Comparison of ENCODE assay signal across 13 cellular contexts in the genomic region with DNA sequence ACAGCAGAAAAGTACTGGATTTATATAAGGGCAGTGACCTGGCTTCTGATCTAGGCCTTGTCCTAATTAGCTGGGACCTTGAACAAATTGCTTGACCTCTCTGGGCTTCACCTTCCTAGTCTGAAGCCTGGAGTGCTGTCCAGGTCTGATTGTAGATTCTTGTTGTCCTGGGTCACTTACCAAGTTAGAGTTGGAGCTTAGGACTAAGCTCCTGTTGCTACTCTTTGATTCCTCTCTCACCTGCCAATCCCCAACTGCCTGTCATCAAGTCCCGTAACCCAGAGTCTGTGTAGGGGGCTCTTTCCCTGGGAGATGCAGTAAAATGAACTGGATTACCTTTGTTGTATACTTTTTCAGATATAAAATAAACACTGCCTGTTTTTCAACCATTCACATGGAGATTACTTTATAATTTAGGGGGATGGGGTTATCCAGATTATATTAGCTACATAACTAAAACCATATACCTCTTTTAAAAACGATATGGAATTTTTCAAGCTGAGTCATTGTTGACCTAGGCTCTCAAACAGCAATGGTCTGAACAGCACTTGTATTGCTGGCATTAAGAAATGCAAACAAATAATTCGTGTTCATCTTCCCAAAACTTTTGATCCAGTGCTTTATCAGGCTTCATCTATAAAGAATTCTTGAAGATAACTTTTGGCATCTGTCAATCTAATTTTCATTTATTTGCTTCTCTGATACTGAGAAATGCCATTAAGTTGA. TPM values are rescaled to one million over a fixed set of nuclear protein-coding genes. Genes with fewer than 3 reads are reported as not detected.
DNase-seq lines count a peak whose midpoint lies in the region; ATAC-seq and TF ChIP-seq lines count a peak whose summit lies in the region.
"Had no signal": no experiment of that assay in that cellular context is flagged by ENCODE, and none has a peak within 500 bp of the region (broad histone marks: within the 10 kb centered on the region; RNA-seq: fewer than 3 reads in every experiment).

No MANE protein-coding gene starts in this region.

- H3K9ac ChIP-seq in BLaER1 (no peak overlapping the region; the same call in 1 of the 2 replicates), H9 (ENCODE audit: extremely low read depth, insufficient read length, low read length) (no peak overlapping the region)

- H2AFZ ChIP-seq in H9 (ENCODE audit: low read length), result no peak overlapping the region

- no peak overlapping the region for H4K8ac ChIP-seq in H9 (replicated peaks; ENCODE audit: insufficient read length, low read depth, low read length)

- no peak overlapping the region for H2BK120ac ChIP-seq in H9 (ENCODE audit: low read depth, low read length, poor library complexity, severe bottlenecking)

- TF ChIP-seq CTCF in H9 (conservative IDR thresholded peaks at IDR 0.05) (no peak), brain microvascular endothelial cell (IDR thresholded peaks at IDR 0.05; ENCODE audit: low read depth, low read length, missing control alignments) (no peak), lung (IDR thresholded peaks at IDR 0.05; ENCODE audit: control extremely low read depth, extremely low read depth) (no peak), sigmoid colon (IDR thresholded peaks at IDR 0.05) (no peak)

- WGBS in H9 (ENCODE audit: extremely low coverage, insufficient read length, low lambda C conversion rate), result no CpG with 5 or more reads among the region's 3 CpGs
- WGBS in lung, 2 donors, result 37 to 43% methylated on average over 3 of the region's 3 CpGs
- 15 to 39% methylated on average over 3 of the region's 3 CpGs for WGBS in sigmoid colon, 2 donors

- H3K9me3 ChIP-seq in BLaER1 (no peaks in the 10 kb centered on the region), H9 (ENCODE audit: control insufficient read depth, low read depth, low read length) (no peaks in the 10 kb centered on the region), lung (ENCODE audit: control insufficient read depth in 2 of 2, insufficient read depth in 1 of 2, low read length in 1 of 2) (no peaks in the 10 kb centered on the region), sigmoid colon (no peaks in the 10 kb centered on the region)
- H3K9me3 ChIP-seq: tibial nerve had no signal

- H3K4ac ChIP-seq in H9 (ENCODE audit: low read depth, low read length), result no peak overlapping the region

- H3K27ac Mint-ChIP-seq in H9, result peak overlapping the region in 2 of 3 experiments; percentile 40 to 68; a peak in 3 of 7 replicates
- H3K27ac Mint-ChIP-seq: activated B cell treated with CpG ODN at 0.5 μM for 24 hours had no signal

- H2BK12ac ChIP-seq in H9 (ENCODE audit: insufficient read length, low read depth, low read length), result no peak overlapping the region

- ATAC-seq in lung (ENCODE audit: insufficient read depth, low FRiP score) (no peak), HG02973 (IDR thresholded peaks at IDR 0.05; ENCODE audit: unreplicated experiment) (no peak), HG02884 (IDR thresholded peaks at IDR 0.05; ENCODE audit: unreplicated experiment) (no peak), GM21619 (IDR thresholded peaks at IDR 0.05; ENCODE audit: unreplicated experiment) (no peak)

- DNase-seq in H9 (no peak), brain microvascular endothelial cell (no peak), lung (ENCODE audit: low spot score) (no peak), sigmoid colon (no peak)
- DNase-seq: activated B cell treated with CpG ODN at 0.5 μM for 24 hours; foreskin melanocyte; stimulated activated CD4-positive, alpha-beta T cell treated with anti-CD3 and anti-CD28 coated beads, Interleukin-4, amount 100 ng/mL, for 4 hours had no signal

- peak overlapping the region; percentile 10 for H3K4me2 ChIP-seq in BLaER1
- H3K4me2 ChIP-seq in H9 (ENCODE audit: insufficient read depth, insufficient read length, low read length), result no peak overlapping the region

- no peak for TF ChIP-seq POLR2A in sigmoid colon (IDR thresholded peaks at IDR 0.05)

- H3T11ph ChIP-seq in H9 (ENCODE audit: low read length), result no peak overlapping the region

- in situ Hi-C loops in brain microvascular endothelial cell (cut with HindIII; ENCODE audit: low pct_ligation_motif_present, low sequenced_read_pairs), result loop anchor here (25.0 kb wide), 1 partner anchor 96 kb away; no protein-coding TSS in a partner anchor

- peaks cover 71% of the 10 kb centered on the region for H3K79me2 ChIP-seq in H9 (ENCODE audit: insufficient read depth, low read length)

- no peaks in the 10 kb centered on the region for H3K79me1 ChIP-seq in H9 (ENCODE audit: insufficient read depth, low read depth, low read length, poor library complexity, severe bottlenecking)

- no peak overlapping the region for H3K56ac ChIP-seq in H9 (ENCODE audit: insufficient read length, low read depth, low read length)

- H3K4me3 ChIP-seq in BLaER1, result no peak overlapping the region
- no peak overlapping the region for H3K4me3 ChIP-seq in brain microvascular endothelial cell (ENCODE audit: low read depth, low read length)
- no peak overlapping the region for H3K4me3 ChIP-seq in lung
- H3K4me3 ChIP-seq in sigmoid colon, result no peak overlapping the region
- H3K4me3 ChIP-seq: tibial nerve had no signal

- H3K23me2 ChIP-seq in H9 (ENCODE audit: insufficient read length, low read depth, low read length, poor library complexity, severe bottlenecking), result peaks cover 21% of the 10 kb centered on the region

- no peak overlapping the region for H2BK20ac ChIP-seq in H9 (ENCODE audit: low read depth, low read length, poor library complexity, severe bottlenecking)

- no peak overlapping the region for H2BK15ac ChIP-seq in H9 (ENCODE audit: low read depth, low read length)

- no peak overlapping the region for H2AK5ac ChIP-seq in H9 (ENCODE audit: insufficient read length, low read length)

- H2BK5ac ChIP-seq in H9 (ENCODE audit: insufficient read length, low read length), result no peak overlapping the region

- H3K18ac ChIP-seq in H9 (ENCODE audit: insufficient read length, low read depth, low read length), result no peak overlapping the region

- H4K20me1 ChIP-seq in BLaER1, result peaks cover 100% of the 10 kb centered on the region
- peaks cover 2% of the 10 kb centered on the region for H4K20me1 ChIP-seq in H9 (ENCODE audit: control insufficient read depth, insufficient read depth, insufficient read length)

- no peaks in the 10 kb centered on the region for H3K27me3 Mint-ChIP-seq in H9 (ENCODE audit: low read depth)
- H3K27me3 Mint-ChIP-seq: activated B cell treated with CpG ODN at 0.5 μM for 24 hours, IgD-negative memory B cell had no signal

- no peak overlapping the region for H3K14ac ChIP-seq in H9 (ENCODE audit: insufficient read depth, low read length)

- H3K4me1 ChIP-seq in BLaER1, result peaks cover 61% of the 10 kb centered on the region
- peaks cover 3% of the 10 kb centered on the region; the same call in 1 of the 2 replicates for H3K4me1 ChIP-seq in H9 (ENCODE audit: insufficient read depth, low read length)
- peaks cover 18 to 19% of the 10 kb centered on the region in 2 donors for H3K4me1 ChIP-seq in lung (ENCODE audit: control insufficient read depth in 2 of 2, insufficient read depth in 2 of 2, low read length in 2 of 2)
- H3K4me1 ChIP-seq in sigmoid colon, result peaks cover 0 to 72% (median 58%) of the 10 kb centered on the region in 4 donors

- intact Hi-C loops in sigmoid colon (cut with DNase I), result no loop called here

- no peak overlapping the region for H3K23ac ChIP-seq in H9 (ENCODE audit: insufficient read length, low read depth, low read length)

- peaks cover 3 to 14% (median 7%) of the 10 kb centered on the region in 3 experiments; a peak in 6 of 7 replicates for H3K36me3 Mint-ChIP-seq in H9 (ENCODE audit: insufficient read depth in 1 of 3, low read depth in 3 of 3)

- H3K36me3 ChIP-seq in BLaER1 (peaks cover 18% of the 10 kb centered on the region), brain microvascular endothelial cell (replicated peaks) (no peaks in the 10 kb centered on the region), lung (ENCODE audit: control insufficient read depth in 2 of 2, insufficient read depth in 2 of 2, low read length in 2 of 2) (no peaks in the 10 kb centered on the region), sigmoid colon (no peaks in the 10 kb centered on the region)
- H3K36me3 ChIP-seq: tibial nerve had no signal

- no peak overlapping the region for H4K5ac ChIP-seq in H9 (ENCODE audit: insufficient read length, low read depth, low read length)

- H3K27me3 ChIP-seq in BLaER1 (no peaks in the 10 kb centered on the region), H9 (ENCODE audit: insufficient read depth, low read length) (no peaks in the 10 kb centered on the region), brain microvascular endothelial cell (replicated peaks) (no peaks in the 10 kb centered on the region), lung (ENCODE audit: control insufficient read depth, insufficient read depth) (no peaks in the 10 kb centered on the region), sigmoid colon (no peaks in the 10 kb centered on the region)
- H3K27me3 ChIP-seq: tibial nerve had no signal

- H4K91ac ChIP-seq in H9 (ENCODE audit: insufficient read length, low read depth, low read length), result no peak overlapping the region

- H3K27ac ChIP-seq in BLaER1 (no peak overlapping the region), H9 (ENCODE audit: insufficient read length, low read depth, low read length) (no peak overlapping the region), brain microvascular endothelial cell (peak overlapping the region; percentile 10), lung (ENCODE audit: low read depth in 1 of 2, low read length in 1 of 2) (peak overlapping the region; percentile 15 to 28), sigmoid colon (no peak overlapping the region)

- no peak for TF ChIP-seq EP300 in sigmoid colon (IDR thresholded peaks at IDR 0.05)

- no peaks in the 10 kb centered on the region for H3K9me3 Mint-ChIP-seq in H9
- H3K9me3 Mint-ChIP-seq: activated B cell treated with CpG ODN at 0.5 μM for 24 hours, IgD-negative memory B cell had no signal

- peak overlapping the region in 1 of 2 experiments; percentile 7; a peak in 2 of 5 replicates for H3K4me3 Mint-ChIP-seq in H9
- H3K4me3 Mint-ChIP-seq: activated B cell treated with CpG ODN at 0.5 μM for 24 hours had no signal

- peaks cover 20 to 22% of the 10 kb centered on the region in 2 experiments for H3K4me1 Mint-ChIP-seq in H9

RNA-seq across cellular contexts. Expression of a gene that starts 5.8 kb away (rescaled TPM):
- total RNA-seq in H9 (2021), result 49.0 and 49.8 TPM in 2 replicates
- 10 to 100 TPM; 48.8 to 53.5 TPM for total RNA-seq in lung
- polyA plus RNA-seq in lung, result 10 to 100 TPM; 12.2 to 24.2 TPM
- total RNA-seq in sigmoid colon, result 10 to 100 TPM; 33.9 to 55.7 (median 36.7) TPM
- polyA plus RNA-seq in sigmoid colon, result 10 to 100 TPM; 11.4 to 35.6 (median 20.3) TPM

RNA-seq across cellular contexts. Expression of a gene that starts 15.9 kb away (rescaled TPM):
- total RNA-seq in H9 (2021) (193 and 200 TPM in 2 replicates), lung (100 to 1,000 TPM in 1 of 2 donors, 10 to 100 TPM in 1; 73.0 to 190 TPM), sigmoid colon (10 to 100 TPM; 52.4 to 84.3 (median 73.0) TPM)
- polyA plus RNA-seq in lung (100 to 1,000 TPM; 122 to 191 TPM), sigmoid colon (100 to 1,000 TPM; 139 to 167 (median 163) TPM)

Comparison
In these comparisons a context has a peak if more than half of its experiments do, and no peak if none do; other contexts are left out.
1. H3K27ac ChIP-seq: peak in brain microvascular endothelial cell (single experiment) and lung (2 of 2); none in BLaER1 (single experiment), H9 (single experiment) and sigmoid colon (0 of 4).